Comparison of ENCODE assay signal across 28 cellular contexts in genomic region chr7:30837581-30837980, GRCh38.
"Had no signal": no experiment of that assay in that cellular context is flagged by ENCODE, and none has a peak within 500 bp of the region (broad histone marks: within the 10 kb centered on the region; RNA-seq: fewer than 3 reads in every experiment).

No MANE protein-coding gene starts in this region.

- H3K4me3 Mint-ChIP-seq: activated CD4-positive, alpha-beta T cell treated with anti-CD3 and anti-CD28 coated beads, Interleukin-2, amount 10 ng/mL, durations not matched to agents 7 days and 5 days; activated CD8-positive, alpha-beta T cell treated with anti-CD3 and anti-CD28 coated beads, Interleukin-2, amount 10 ng/mL, durations not matched to agents 7 days and 5 days; activated naive CD4-positive, alpha-beta T cell treated with anti-CD3 and anti-CD28 coated beads, Interleukin-2, amount 50 U/mL, for 24 hours; activated naive CD8-positive, alpha-beta T cell treated with anti-CD3 and anti-CD28 coated beads, Interleukin-2, amount 10 ng/mL, durations not matched to agents 7 days and 5 days; activated T-cell treated with anti-CD3 and anti-CD28 coated beads, Interleukin-2, amount 50 U/mL, for 24 hours; IgD-negative memory B cell; T-helper 1 cell treated with Interleukin-12 subunit alpha and Interleukin-12 subunit beta and Interleukin-4 antibody, amounts not matched to agents 30 μg/mL and 1 μg/mL, for 36 hours; T-helper 2 cell treated with Interferon-gamma antibody and Interleukin-4, amounts not matched to agents 5 μg/mL and 100 μg/mL, for 36 hours had no signal

- H3K27me3 Mint-ChIP-seq: activated CD4-positive, alpha-beta T cell treated with anti-CD3 and anti-CD28 coated beads, Interleukin-2, amount 10 ng/mL, durations not matched to agents 7 days and 5 days; activated naive CD4-positive, alpha-beta T cell treated with anti-CD3 and anti-CD28 coated beads, Interleukin-2, amount 50 U/mL, for 24 hours; activated naive CD8-positive, alpha-beta T cell treated with anti-CD3 and anti-CD28 coated beads, Interleukin-2, amount 10 ng/mL, durations not matched to agents 7 days and 5 days; activated T-cell treated with anti-CD3 and anti-CD28 coated beads, Interleukin-2, amount 50 U/mL, for 24 hours; IgD-negative memory B cell had no signal

- H3K4me1 ChIP-seq: body of pancreas, breast epithelium, SJCRH30 had no signal

- H3K4me1 Mint-ChIP-seq: activated CD4-positive, alpha-beta T cell treated with anti-CD3 and anti-CD28 coated beads, Interleukin-2, amount 10 ng/mL, durations not matched to agents 7 days and 5 days; activated naive CD4-positive, alpha-beta T cell treated with anti-CD3 and anti-CD28 coated beads, Interleukin-2, amount 50 U/mL, for 24 hours; activated naive CD8-positive, alpha-beta T cell treated with anti-CD3 and anti-CD28 coated beads, Interleukin-2, amount 10 ng/mL, durations not matched to agents 7 days and 5 days; IgD-negative memory B cell had no signal

- H3K36me3 Mint-ChIP-seq: IgD-negative memory B cell had no signal

- H3K9me3 ChIP-seq: SK-N-SH had no signal

- DNase-seq: activated CD4-positive, alpha-beta T cell treated with anti-CD3 and anti-CD28 coated beads, Interleukin-2, amount 10 ng/mL, durations not matched to agents 7 days and 5 days; activated CD4-positive, alpha-beta T cell treated with anti-CD3 and anti-CD28 coated beads, Interleukin-2, amount 50 U/mL, for 48 hours; activated CD8-positive, alpha-beta T cell treated with anti-CD3 and anti-CD28 coated beads, Interleukin-2, amount 10 ng/mL, durations not matched to agents 7 days and 5 days; activated gamma-delta T cell; activated naive CD4-positive, alpha-beta T cell treated with Interleukin-2 at 50 U/mL for 16 hours; activated naive CD8-positive, alpha-beta T cell treated with anti-CD3 and anti-CD28 coated beads, Interleukin-2, amount 10 ng/mL, durations not matched to agents 7 days and 5 days; activated T-cell treated with anti-CD3 and anti-CD28 coated beads, Interleukin-2, amount 50 U/mL, for 24 hours; amygdala; body of pancreas; Karpas-422; KBM-7; NCI-H1105; NCI-H1417 treated with DMSO at 0.1 percent for 48 hours; NCI-H187 treated with DMSO at 0.1 percent for 48 hours; NCI-H2081 treated with DMSO at 0.1 percent for 48 hours; NCI-H226; NCI-H446 treated with DMSO at 0.1 percent for 48 hours; NCI-H524 treated with DMSO at 0.1 percent for 48 hours; SHP77; SJCRH30; SK-N-SH had no signal

- ATAC-seq: activated CD8-positive, alpha-beta T cell treated with anti-CD3 and anti-CD28 coated beads, Interleukin-2, amount 10 ng/mL, durations not matched to agents 7 days and 5 days; body of pancreas; Panc1 had no signal

- H3K4me2 ChIP-seq: SK-N-SH had no signal

- H3K9ac ChIP-seq: SK-N-SH had no signal

- H3K36me3 ChIP-seq: breast epithelium, SJCRH30 had no signal

- H3K27ac ChIP-seq: body of pancreas, breast epithelium, SJCRH30 had no signal

- H3K4me3 ChIP-seq: body of pancreas, breast epithelium, SJCRH30 had no signal

- H3K27me3 ChIP-seq: body of pancreas, breast epithelium had no signal

- H3K27ac Mint-ChIP-seq: activated CD4-positive, alpha-beta T cell treated with anti-CD3 and anti-CD28 coated beads, Interleukin-2, amount 10 ng/mL, durations not matched to agents 7 days and 5 days; activated CD8-positive, alpha-beta T cell treated with anti-CD3 and anti-CD28 coated beads, Interleukin-2, amount 10 ng/mL, durations not matched to agents 7 days and 5 days; activated naive CD4-positive, alpha-beta T cell treated with anti-CD3 and anti-CD28 coated beads, Interleukin-2, amount 50 U/mL, for 24 hours; activated naive CD8-positive, alpha-beta T cell treated with anti-CD3 and anti-CD28 coated beads, Interleukin-2, amount 10 ng/mL, durations not matched to agents 7 days and 5 days; activated T-cell treated with anti-CD3 and anti-CD28 coated beads, Interleukin-2, amount 50 U/mL, for 24 hours; activated T-helper 2 cell treated with anti-CD3 and anti-CD28 coated beads, Interferon-gamma antibody, Interleukin-2, Interleukin-4, amounts not matched to agents 10 μg/mL and 5 μg/mL and 100 μg/mL, durations not matched to agents 14 hours and 24 hours and 36 hours; IgD-negative memory B cell; T-helper 1 cell treated with Interleukin-12 subunit alpha and Interleukin-12 subunit beta and Interleukin-4 antibody, amounts not matched to agents 30 μg/mL and 1 μg/mL, for 36 hours; T-helper 2 cell treated with Interferon-gamma antibody and Interleukin-4, amounts not matched to agents 5 μg/mL and 100 μg/mL, for 36 hours had no signal
